In the genomic region with DNA sequence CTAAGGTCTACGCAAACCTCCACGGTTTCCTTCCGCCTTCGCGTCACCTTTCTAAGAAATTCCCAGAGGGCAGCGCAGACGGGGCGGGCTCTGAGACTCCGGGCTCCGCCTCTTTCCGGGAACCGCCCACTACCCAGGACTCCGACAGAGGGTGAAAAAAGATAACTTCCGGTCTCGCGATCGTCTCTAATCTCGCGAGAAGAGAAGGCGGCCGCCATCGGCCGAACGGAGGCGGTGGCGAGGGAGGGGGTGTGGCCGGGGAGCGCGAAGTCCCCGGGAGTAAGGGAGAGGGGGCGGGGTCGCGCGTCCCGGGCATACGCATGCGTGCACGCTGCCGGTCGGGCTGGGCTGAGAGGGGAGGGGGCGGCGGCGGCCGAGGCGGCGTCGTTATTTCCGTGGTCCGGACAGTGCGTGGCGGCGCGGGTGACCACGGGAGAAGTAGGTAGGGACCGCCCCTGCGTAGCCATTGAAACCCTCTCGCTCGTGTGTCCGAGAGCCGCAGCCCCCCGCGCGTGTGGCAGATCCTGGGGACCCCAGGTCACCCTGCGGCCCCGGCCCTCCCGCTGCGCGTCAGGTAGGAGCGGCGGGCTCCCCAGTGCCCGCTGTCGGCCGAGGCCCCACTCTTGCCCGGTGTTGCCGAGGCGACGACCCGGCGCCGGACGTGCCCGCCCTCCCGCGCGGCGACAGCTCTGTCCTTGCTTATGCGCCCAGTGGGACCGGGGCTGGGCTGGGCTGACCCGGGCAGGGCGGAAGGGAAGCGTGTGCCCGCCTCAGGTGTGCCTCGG, we compare ENCODE assay signal across 8 cellular contexts. TPM values are rescaled to one million over a fixed set of nuclear protein-coding genes. Genes with fewer than 3 reads are reported as not detected.
DNase-seq lines count a peak whose midpoint lies in the region; ATAC-seq lines count a peak whose summit lies in the region.

A gene (plus strand): TSS at position 315 of the 785 bp plus-strand sequence. CDS start 1,014 bp downstream, outside the sequence.

- peak within 1 kb of the TSS; percentile 83 to 95 (median 89) for H3K27ac ChIP-seq in BLaER1 treated with 17β-estradiol and CSF1 and Interleukin-3, amounts not matched to agents 10 nM and 100 nM

- DNase-seq in NCI-H748 treated with DMSO at 0.1 percent for 48 hours (lab: John Stamatoyannopoulos, UW) = peak; percentile 97
- DNase-seq in activated CD4-positive, alpha-beta T cell treated with anti-CD3 and anti-CD28 coated beads, Interleukin-2, amount 50 U/mL, for 24 hours (ENCODE audit: low read depth in 1 of 2, low spot score in 1 of 2) = peak; percentile 97 to 99
- DNase-seq in dedifferentiated amniotic fluid mesenchymal stem cell (ENCODE audit: extremely low spot score) = peak; percentile 97
- DNase-seq in left lobe of liver (ENCODE audit: low spot score) = peak; percentile 99
- peak; percentile 99 for DNase-seq in stimulated activated CD4-positive, alpha-beta T cell treated with anti-CD3 and anti-CD28 coated beads, Interleukin-2, amount 100 ng/mL, for 4 hours (ENCODE audit: low read depth)

- peaks cover 29 to 50% (median 41%) of the 10 kb centered on the region in 10 experiments for H3K4me1 ChIP-seq in BLaER1 treated with 17β-estradiol and CSF1 and Interleukin-3, amounts not matched to agents 10 nM and 100 nM

- H3K36me3 ChIP-seq in BLaER1 treated with 17β-estradiol and CSF1 and Interleukin-3, amounts not matched to agents 10 nM and 100 nM = peaks cover 31 to 37% (median 35%) of the 10 kb centered on the region in 11 experiments

- no peaks in the 10 kb centered on the region for H3K27me3 ChIP-seq in BLaER1 treated with 17β-estradiol and CSF1 and Interleukin-3, amounts not matched to agents 10 nM and 100 nM

- peak within 1 kb of the TSS; percentile 75 to 94 (median 86) for H3K4me2 ChIP-seq in BLaER1 treated with 17β-estradiol and CSF1 and Interleukin-3, amounts not matched to agents 10 nM and 100 nM

- peaks cover 0 to 46% (median 36%) of the 10 kb centered on the region in 11 experiments; a peak in 14 of 22 replicates for H4K20me1 ChIP-seq in BLaER1 treated with 17β-estradiol and CSF1 and Interleukin-3, amounts not matched to agents 10 nM and 100 nM

- peak within 1 kb of the TSS; percentile 89 to 96 (median 93) for H3K9ac ChIP-seq in BLaER1 treated with 17β-estradiol and CSF1 and Interleukin-3, amounts not matched to agents 10 nM and 100 nM

- H3K4me3 ChIP-seq in BLaER1 treated with 17β-estradiol and CSF1 and Interleukin-3, amounts not matched to agents 10 nM and 100 nM = peak within 1 kb of the TSS; percentile 81 to 100 (median 93)

- peaks cover 0 to 5% (median 0%) of the 10 kb centered on the region in 11 experiments; a peak in 1 of 22 replicates for H3K9me3 ChIP-seq in BLaER1 treated with 17β-estradiol and CSF1 and Interleukin-3, amounts not matched to agents 10 nM and 100 nM (replicated peaks in 1 of 11)

- ATAC-seq in GM19372 (IDR thresholded peaks at IDR 0.05; ENCODE audit: low read depth, unreplicated experiment) (peak; percentile 83), HG03558 (IDR thresholded peaks at IDR 0.05; ENCODE audit: extremely low read depth, unreplicated experiment) (peak; percentile 89), left lobe of liver (peak; percentile 96)

RNA-seq across cellular contexts. Expression of the gene that starts here (rescaled TPM):
- total RNA-seq in left lobe of liver = 7.9 TPM

Comparison
In these comparisons a context has a peak if more than half of its experiments do, and no peak if none do; other contexts are left out.
1. Peak in every context shown above with its lines: DNase-seq, ATAC-seq, H3K4me3 ChIP-seq and H3K27ac ChIP-seq.